16 cellular contexts compared by ENCODE assay signal in the genomic region with DNA sequence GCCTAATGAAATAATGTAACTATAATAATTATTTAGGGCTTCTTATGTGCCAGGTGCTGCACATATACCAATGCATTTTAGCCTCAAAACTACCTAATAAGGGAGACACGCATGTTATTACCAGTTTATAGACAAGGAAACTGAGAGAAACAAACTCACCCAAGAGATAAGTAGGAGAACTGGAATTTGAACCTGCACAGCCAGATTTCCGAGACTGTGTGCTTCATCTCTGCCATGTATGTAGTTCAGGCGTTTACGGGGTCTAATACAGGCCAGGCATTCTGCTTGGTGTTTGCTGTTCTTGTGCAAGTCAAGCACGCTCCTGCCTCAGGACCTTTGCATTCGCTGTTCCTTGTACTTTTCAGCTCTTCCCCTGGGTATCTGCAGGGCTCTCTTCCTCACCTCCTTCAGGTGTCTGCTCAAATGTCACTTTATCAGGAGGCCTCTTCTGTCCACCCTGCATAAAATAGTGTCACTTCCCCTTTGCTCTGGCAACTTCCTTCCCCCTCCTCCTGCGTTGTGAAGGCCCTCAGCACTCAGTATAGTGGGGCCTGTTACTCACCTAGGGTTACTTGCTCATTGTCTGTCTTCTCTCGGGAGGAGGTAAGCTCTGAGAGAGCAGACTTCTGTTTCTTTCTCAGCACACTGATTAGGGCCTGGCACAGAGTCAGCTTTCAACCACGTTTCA. TPM values are rescaled to one million over a fixed set of nuclear protein-coding genes. Genes with fewer than 3 reads are reported as not detected.
DNase-seq lines count a peak whose midpoint lies in the region; ATAC-seq and TF ChIP-seq lines count a peak whose summit lies in the region.
"Had no signal": no experiment of that assay in that cellular context is flagged by ENCODE, and none has a peak within 500 bp of the region (broad histone marks: within the 10 kb centered on the region; RNA-seq: fewer than 3 reads in every experiment).

No MANE protein-coding gene starts in this region.

- H3K4me1 Mint-ChIP-seq in natural killer cell: peaks cover 6% of the 10 kb centered on the region in 2 donors
- peaks cover 6 to 7% of the 10 kb centered on the region in 2 donors for H3K4me1 Mint-ChIP-seq in natural killer cell treated with Interleukin-12 subunit alpha and Interleukin-12 subunit beta and Interleukin-15 and Interleukin-18, amount 100 ng/mL, for 72 hours (ENCODE audit: low read depth in 2 of 2)

- 0 out of 2 replicates have a peak overlapping the region, but pooled peaks have one; percentile 12 for H3K4me2 ChIP-seq in PC-9

- WGBS in transverse colon (ENCODE audit: low coverage in 1 of 2), 2 donors: 60 to 75% methylated on average over 5 to 9 of the region's 9 CpGs

- H3K9me2 ChIP-seq in PC-9 (ENCODE audit: insufficient read depth): no peaks in the 10 kb centered on the region

- BruUV-seq in PC-9 (replicated peaks; lab: Mats Ljungman, UMichigan): no TSS peak

- peaks cover 30% of the 10 kb centered on the region for H3K79me2 ChIP-seq in PC-9 (ENCODE audit: low read depth)

- peak in 2 of 3 donors; percentile 29 to 53 for ATAC-seq in natural killer cell
- ATAC-seq in natural killer cell treated with Interleukin-12 subunit alpha and Interleukin-12 subunit beta and Interleukin-15 and Interleukin-18, amount 100 ng/mL, for 72 hours: no peak

- peaks cover 18 to 24% of the 10 kb centered on the region in 2 donors for H3K27me3 Mint-ChIP-seq in natural killer cell (ENCODE audit: low read depth in 2 of 2)
- peaks cover 15 to 25% of the 10 kb centered on the region in 2 donors for H3K27me3 Mint-ChIP-seq in natural killer cell treated with Interleukin-12 subunit alpha and Interleukin-12 subunit beta and Interleukin-15 and Interleukin-18, amount 100 ng/mL, for 72 hours

- H3K36me3 ChIP-seq in PC-9 (ENCODE audit: low read depth) (no peaks in the 10 kb centered on the region), ascending aorta (no peaks in the 10 kb centered on the region), transverse colon (no peaks in the 10 kb centered on the region)
- H3K36me3 ChIP-seq: brain microvascular endothelial cell, right atrium auricular region, SJSA1 had no signal

- H3K27me3 ChIP-seq in PC-9 (ENCODE audit: insufficient read depth, low read depth): no peaks in the 10 kb centered on the region
- no peaks in the 10 kb centered on the region for H3K27me3 ChIP-seq in ascending aorta
- H3K27me3 ChIP-seq in transverse colon: no peaks in the 10 kb centered on the region
- H3K27me3 ChIP-seq: brain microvascular endothelial cell, right atrium auricular region, SJSA1 had no signal

- CTCF ChIA-PET in PC-9 (lab: Charles Lee): interaction anchor here (4.9 kb wide), 1 partner anchor 31 kb away, joined by 40 read pairs; no protein-coding TSS in a partner anchor

- H3K9me3 ChIP-seq in PC-9 (ENCODE audit: insufficient read depth, low read depth): no peaks in the 10 kb centered on the region
- H3K9me3 ChIP-seq in ascending aorta: no peaks in the 10 kb centered on the region
- no peaks in the 10 kb centered on the region for H3K9me3 ChIP-seq in transverse colon
- H3K9me3 ChIP-seq: Caco-2, right atrium auricular region, SJSA1 had no signal

- intact Hi-C loops in natural killer cell (cut with micrococcal nuclease): no loop called here
- intact Hi-C loops in PC-9 (cut with micrococcal nuclease; ENCODE audit: unreplicated experiment): loop anchor here (10.0 kb wide), 1 partner anchor 818 kb away; the partner anchor contains the start of gene SRXN1
- intact Hi-C loops in ascending aorta (cut with DNase I): loop anchor here (10.0 kb wide), 1 partner anchor 422 kb away; the partner anchor contains the start of gene SIRPA
- intact Hi-C loops in transverse colon (cut with DNase I; ENCODE audit: low total_unique reads): no loop called here

- no peak overlapping the region for H3K4me3 ChIP-seq in PC-9
- no peak overlapping the region for H3K4me3 ChIP-seq in ascending aorta
- no peak overlapping the region for H3K4me3 ChIP-seq in transverse colon
- H3K4me3 ChIP-seq: right atrium auricular region, SJSA1 had no signal

- H3F3A ChIP-seq in PC-9 (ENCODE audit: insufficient read depth, low read depth): peaks cover 44% of the 10 kb centered on the region

- DNase-seq in natural killer cell (no peak), PC-9 (no peak), germinal center (ENCODE audit: low spot score) (peak; percentile 21), activated gamma-delta T cell treated with Interleukin-2 at 50 U/mL for 16 hours (no peak), ascending aorta (ENCODE audit: low spot score in 2 of 2) (no peak), transverse colon (no peak), activated T-cell treated with anti-CD3 and anti-CD28 coated beads for 4 hours (no peak)
- DNase-seq in natural killer cell treated with Interleukin-12 subunit alpha and Interleukin-12 subunit beta and Interleukin-15 and Interleukin-18, amount 100 ng/mL, for 72 hours (ENCODE audit: low spot score): no peak
- DNase-seq: activated naive CD4-positive, alpha-beta T cell treated with Interleukin-2 at 50 U/mL for 16 hours; brain microvascular endothelial cell; Caco-2; MM.1S; NCI-H2171 had no signal

- in situ Hi-C loops in transverse colon (cut with MboI; ENCODE audit: low pct_ligation_motif_present in 1 of 4, low pct_unique_long_range_greater_than_20kb in 1 of 4, low sequenced_read_pairs in 3 of 4): loop anchor here in 3 of 4 donors (25.0 kb wide), 2 partner anchors 335 to 360 kb away; partner anchors contain the start of gene PSMF1 (in 2 of the 3)

- H2AFZ ChIP-seq in PC-9: no peak overlapping the region

- no peaks in the 10 kb centered on the region for H4K20me1 ChIP-seq in PC-9 (ENCODE audit: insufficient read depth)

- H3K4me3 Mint-ChIP-seq in natural killer cell: no peak overlapping the region
- no peak overlapping the region for H3K4me3 Mint-ChIP-seq in natural killer cell treated with Interleukin-12 subunit alpha and Interleukin-12 subunit beta and Interleukin-15 and Interleukin-18, amount 100 ng/mL, for 72 hours
- H3K4me3 Mint-ChIP-seq: nephron had no signal

- TF ChIP-seq EP300 in transverse colon (IDR thresholded peaks at IDR 0.05; ENCODE audit: low read depth): no peak

- peaks cover 59% of the 10 kb centered on the region for H3K4me1 ChIP-seq in PC-9 (replicated peaks; ENCODE audit: insufficient read depth)
- peaks cover 4 to 16% of the 10 kb centered on the region in 2 donors for H3K4me1 ChIP-seq in ascending aorta
- peaks cover 0 to 34% (median 16%) of the 10 kb centered on the region in 4 donors for H3K4me1 ChIP-seq in transverse colon

- H3K27ac ChIP-seq in PC-9 (no peak overlapping the region), ascending aorta (no peak overlapping the region), transverse colon (no peak overlapping the region)
- H3K27ac ChIP-seq: brain microvascular endothelial cell, right atrium auricular region, SJSA1 had no signal

- TF ChIP-seq CTCF in natural killer cell (IDR thresholded peaks at IDR 0.05) (no peak), PC-9 (conservative IDR thresholded peaks at IDR 0.05) (no peak), ascending aorta (IDR thresholded peaks at IDR 0.05) (no peak), transverse colon (IDR thresholded peaks at IDR 0.05) (no peak)

- no peak for TF ChIP-seq POLR2A in transverse colon (IDR thresholded peaks at IDR 0.05)

- no peaks in the 10 kb centered on the region for H3K36me3 Mint-ChIP-seq in natural killer cell
- no peaks in the 10 kb centered on the region for H3K36me3 Mint-ChIP-seq in natural killer cell treated with Interleukin-12 subunit alpha and Interleukin-12 subunit beta and Interleukin-15 and Interleukin-18, amount 100 ng/mL, for 72 hours

- H3K27ac Mint-ChIP-seq in natural killer cell: no peak overlapping the region
- H3K27ac Mint-ChIP-seq in natural killer cell treated with Interleukin-12 subunit alpha and Interleukin-12 subunit beta and Interleukin-15 and Interleukin-18, amount 100 ng/mL, for 72 hours: no peak overlapping the region
- H3K27ac Mint-ChIP-seq: nephron had no signal

- POLR2A ChIA-PET in PC-9 (lab: Charles Lee; ENCODE audit: unreplicated experiment): no interaction called here

- H3K9me3 Mint-ChIP-seq in natural killer cell: no peaks in the 10 kb centered on the region
- no peaks in the 10 kb centered on the region for H3K9me3 Mint-ChIP-seq in natural killer cell treated with Interleukin-12 subunit alpha and Interleukin-12 subunit beta and Interleukin-15 and Interleukin-18, amount 100 ng/mL, for 72 hours
- H3K9me3 Mint-ChIP-seq: nephron had no signal

RNA-seq across cellular contexts. Expression of gene NSFL1C, which starts 6.1 kb away (rescaled TPM):
- total RNA-seq in natural killer cell (10 to 100 TPM; 53.9 to 69.0 (median 66.2) TPM), PC-9 (2021) (151 and 160 TPM in 2 replicates), ascending aorta (58.5 TPM), transverse colon (10 to 100 TPM; 14.7 to 51.2 (median 48.8) TPM)
- total RNA-seq in natural killer cell treated with Interleukin-12 subunit alpha and Interleukin-12 subunit beta and Interleukin-15 and Interleukin-18, amount 100 ng/mL, for 72 hours: 10 to 100 TPM; 73.6 to 99.9 TPM

RNA-seq across cellular contexts. Expression of gene SIRPB2, which starts 18.5 kb away (rescaled TPM):
- 1 to 10 TPM; 1.1 to 2.2 (median 1.5) TPM for total RNA-seq in natural killer cell
- total RNA-seq in natural killer cell treated with Interleukin-12 subunit alpha and Interleukin-12 subunit beta and Interleukin-15 and Interleukin-18, amount 100 ng/mL, for 72 hours: not detected
- 4.5 and 7.1 TPM in 2 replicates for total RNA-seq in PC-9 (2021)
- 8.6 TPM for total RNA-seq in ascending aorta
- total RNA-seq in transverse colon: 1 to 10 TPM in 2 of 4 donors, not detected in 2; 3.7 to 3.8 TPM
- total RNA-seq: Caco-2, SJSA1 had no signal

Comparison
In these comparisons a context has a peak if more than half of its experiments do, and no peak if none do; other contexts are left out.
1. ATAC-seq: peak in natural killer cell (2 of 3); none in natural killer cell treated with Interleukin-12 subunit alpha and Interleukin-12 subunit beta and Interleukin-15 and Interleukin-18, amount 100 ng/mL, for 72 hours (0 of 2).
2. intact Hi-C loops: an anchor here in PC-9 (10.0 kb wide) and ascending aorta (10.0 kb wide); none called in natural killer cell and transverse colon.